20 cellular contexts compared by ENCODE assay signal in the genomic region with DNA sequence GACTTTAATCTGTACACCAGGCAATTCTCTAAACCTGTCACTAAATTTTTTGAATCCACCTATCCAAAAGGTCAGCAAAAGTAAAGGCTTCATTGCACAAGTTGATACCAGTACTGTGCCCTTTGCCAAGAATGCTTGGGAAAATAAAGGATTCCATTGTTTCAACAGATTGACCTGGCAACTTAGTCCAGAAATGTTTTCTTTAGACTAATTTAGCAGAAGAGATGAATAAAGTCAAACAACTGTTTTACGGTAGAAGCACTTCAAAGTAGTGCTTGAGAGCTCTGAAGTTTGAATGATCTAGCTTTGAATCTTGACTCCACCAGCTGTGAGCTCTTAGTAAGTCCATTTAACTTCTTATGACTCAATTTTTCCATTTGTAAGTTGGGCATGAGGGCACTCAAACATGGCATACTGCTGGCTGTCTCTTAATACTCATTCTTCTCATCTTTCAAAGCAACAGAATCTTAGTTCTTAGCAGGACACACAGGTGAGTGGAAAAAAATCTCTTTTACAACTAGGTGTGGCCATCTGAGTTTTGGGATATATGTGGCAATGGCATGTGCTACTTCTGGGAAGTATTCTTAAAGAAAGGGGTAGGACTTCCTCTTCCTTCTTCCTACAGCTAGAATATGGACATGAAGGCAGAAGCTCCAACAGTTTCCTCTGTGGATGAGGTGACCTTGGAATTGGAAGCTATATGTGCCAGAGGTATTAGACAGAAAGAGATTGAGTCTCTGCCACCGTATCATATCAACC. TPM values are rescaled to one million over a fixed set of nuclear protein-coding genes. Genes with fewer than 3 reads are reported as not detected.
DNase-seq lines count a peak whose midpoint lies in the region; ATAC-seq and TF ChIP-seq lines count a peak whose summit lies in the region.
"Had no signal": no experiment of that assay in that cellular context is flagged by ENCODE, and none has a peak within 500 bp of the region (broad histone marks: within the 10 kb centered on the region; RNA-seq: fewer than 3 reads in every experiment).

No MANE protein-coding gene starts in this region.

- H3K18ac ChIP-seq in mesenchymal stem cell (ENCODE audit: low read depth in 1 of 2, low read length in 2 of 2) = no peak overlapping the region

- H3K4me2 ChIP-seq in mesenchymal stem cell (ENCODE audit: low read length, poor library complexity, severe bottlenecking) = no peak overlapping the region

- no peak overlapping the region for H2BK5ac ChIP-seq in mesenchymal stem cell (ENCODE audit: low read depth, low read length, poor library complexity, severe bottlenecking)

- peak; percentile 31; the same call in 2 of the 3 replicates for ATAC-seq in RWPE2 (ENCODE audit: low read depth)
- ATAC-seq: naive thymus-derived CD8-positive, alpha-beta T cell had no signal

- H3K27me3 Mint-ChIP-seq in HFFc6 (ENCODE audit: insufficient read depth) = peaks cover 17% of the 10 kb centered on the region
- H3K27me3 Mint-ChIP-seq: dendritic cell treated with granulocyte-macrophage colony-stimulating factor and Interleukin-4, amounts not matched to agents 40 ng/mL and 50 ng/mL, for 4 days had no signal

- no peaks in the 10 kb centered on the region for H3K4me1 Mint-ChIP-seq in HFFc6 (ENCODE audit: low read depth)

- no peak overlapping the region for H4K8ac ChIP-seq in mesenchymal stem cell (ENCODE audit: low read length)

- no peak overlapping the region for H2AK5ac ChIP-seq in mesenchymal stem cell (ENCODE audit: low read length, severe bottlenecking)

- H3K9ac ChIP-seq in mesenchymal stem cell (ENCODE audit: low read length) = no peak overlapping the region

- H3K4me1 ChIP-seq in RWPE2 (ENCODE audit: insufficient read depth, poor library complexity, severe bottlenecking) (peaks cover 15% of the 10 kb centered on the region), esophagus (ENCODE audit: control insufficient read depth in 2 of 2, insufficient read depth in 2 of 2, low read length in 1 of 2) (no peaks in the 10 kb centered on the region), mesenchymal stem cell (ENCODE audit: control insufficient read depth, insufficient read depth, low read depth, low read length) (no peaks in the 10 kb centered on the region)
- H3K4me1 ChIP-seq: ascending aorta had no signal

- H3K23ac ChIP-seq in mesenchymal stem cell (ENCODE audit: low read length in 2 of 2) = no peak overlapping the region

- H2BK15ac ChIP-seq in mesenchymal stem cell (ENCODE audit: low read depth, poor library complexity, severe bottlenecking) = no peak overlapping the region

- H2BK12ac ChIP-seq in mesenchymal stem cell (ENCODE audit: low read length in 2 of 2) = no peak overlapping the region

- no peaks in the 10 kb centered on the region for H3K36me3 ChIP-seq in RWPE2 (ENCODE audit: low read depth)
- no peaks in the 10 kb centered on the region for H3K36me3 ChIP-seq in esophagus (ENCODE audit: control insufficient read depth in 2 of 2, insufficient read depth in 2 of 2, low read length in 1 of 2)
- H3K36me3 ChIP-seq in mesenchymal stem cell (ENCODE audit: control insufficient read depth in 1 of 2, insufficient read depth in 2 of 2, low read depth in 1 of 2, low read length in 2 of 2) = no peaks in the 10 kb centered on the region
- H3K36me3 ChIP-seq: ascending aorta had no signal

- no peak overlapping the region for H2AFZ ChIP-seq in mesenchymal stem cell (ENCODE audit: low read depth, low read length)

- no peak overlapping the region for H2BK120ac ChIP-seq in mesenchymal stem cell (ENCODE audit: low read depth, low read length)

- no peak overlapping the region for H4K91ac ChIP-seq in mesenchymal stem cell (ENCODE audit: low read length)

- H3K27me3 ChIP-seq in RWPE2 (ENCODE audit: insufficient read depth, poor library complexity, severe bottlenecking) (no peaks in the 10 kb centered on the region), esophagus (ENCODE audit: control insufficient read depth in 1 of 2, insufficient read depth in 2 of 2, low read length in 2 of 2) (no peaks in the 10 kb centered on the region), mesenchymal stem cell (ENCODE audit: control insufficient read depth in 1 of 2, insufficient read depth in 1 of 2, low read length in 2 of 2) (no peaks in the 10 kb centered on the region)
- H3K27me3 ChIP-seq: ascending aorta had no signal

- H3K9me3 ChIP-seq in RWPE2 (ENCODE audit: severe bottlenecking) (no peaks in the 10 kb centered on the region), esophagus (ENCODE audit: control insufficient read depth in 2 of 2, insufficient read depth in 1 of 2, low read depth in 1 of 2, low read length in 1 of 2) (no peaks in the 10 kb centered on the region), mesenchymal stem cell (ENCODE audit: control insufficient read depth, low read length) (no peaks in the 10 kb centered on the region)
- H3K9me3 ChIP-seq: ascending aorta had no signal

- TF ChIP-seq CTCF in RWPE2 (IDR thresholded peaks at IDR 0.05; ENCODE audit: poor library complexity, severe bottlenecking) (no peak), HFFc6 (IDR thresholded peaks at IDR 0.05) (no peak)

- H3K14ac ChIP-seq in mesenchymal stem cell (ENCODE audit: low read length in 2 of 2) = no peak overlapping the region

- H3K4ac ChIP-seq in mesenchymal stem cell (ENCODE audit: low read depth in 1 of 2, low read length in 2 of 2) = no peak overlapping the region

- no peak overlapping the region for H3K4me3 Mint-ChIP-seq in HFFc6
- H3K4me3 Mint-ChIP-seq: CD4-positive, alpha-beta T cell; dendritic cell treated with granulocyte-macrophage colony-stimulating factor and Interleukin-4, amounts not matched to agents 40 ng/mL and 50 ng/mL, for 4 days; naive thymus-derived CD8-positive, alpha-beta T cell; stimulated activated naive CD8-positive, alpha-beta T cell treated with anti-CD3 and anti-CD28 coated beads, Interleukin-15, Interleukin-2, amounts not matched to agents 100 ng/mL and 50 ng/mL, for 24 hours had no signal

- peak; percentile 77 for DNase-seq in COLO829 (ENCODE audit: low spot score)
- no peak for DNase-seq in RWPE2 (ENCODE audit: low spot score)
- DNase-seq in mesenchymal stem cell = peak; percentile 27
- no peak for DNase-seq in T-helper 1 cell
- no peak for DNase-seq in GDM1 (lab: John Stamatoyannopoulos, UW)
- DNase-seq in medulla oblongata (ENCODE audit: extremely low spot score) = no peak
- DNase-seq in HFFc6 = no peak
- DNase-seq: ACHN; activated CD4-positive, alpha-beta T cell treated with anti-CD3 and anti-CD28 coated beads for 1 hour; CD4-positive, alpha-beta T cell; EL; hypothalamus; naive thymus-derived CD8-positive, alpha-beta T cell; NCI-H1436 treated with DMSO at 0.1 percent for 48 hours; NCI-H226; stimulated activated CD4-positive, alpha-beta T cell treated with anti-CD3 and anti-CD28 coated beads, Interleukin-15, amount 100 ng/mL, for 24 hours had no signal

- no peaks in the 10 kb centered on the region for H3K36me3 Mint-ChIP-seq in HFFc6 (ENCODE audit: low read depth)
- H3K36me3 Mint-ChIP-seq: naive thymus-derived CD8-positive, alpha-beta T cell had no signal

- no peak overlapping the region for H3K27ac Mint-ChIP-seq in HFFc6
- H3K27ac Mint-ChIP-seq: CD4-positive, alpha-beta T cell; dendritic cell treated with granulocyte-macrophage colony-stimulating factor and Interleukin-4, amounts not matched to agents 40 ng/mL and 50 ng/mL, for 4 days; stimulated activated naive CD8-positive, alpha-beta T cell treated with anti-CD3 and anti-CD28 coated beads, Interleukin-15, Interleukin-2, amounts not matched to agents 100 ng/mL and 50 ng/mL, for 24 hours had no signal

- WGBS in esophagus, 2 donors = 48 to 52% methylated on average over 2 of the region's 2 CpGs
- 83% methylated on average over 2 of the region's 2 CpGs for WGBS in mesenchymal stem cell

- H3K4me3 ChIP-seq in RWPE2 (ENCODE audit: severe bottlenecking) = no peak overlapping the region
- no peak overlapping the region for H3K4me3 ChIP-seq in esophagus (ENCODE audit: low read depth in 1 of 2, low read length in 2 of 2)
- no peak overlapping the region for H3K4me3 ChIP-seq in mesenchymal stem cell (ENCODE audit: insufficient read depth in 1 of 2, low read depth in 1 of 2, low read length in 2 of 2)
- H3K4me3 ChIP-seq: ascending aorta had no signal

- H3K9me3 Mint-ChIP-seq in HFFc6 = no peaks in the 10 kb centered on the region
- H3K9me3 Mint-ChIP-seq: CD4-positive, alpha-beta T cell; dendritic cell treated with granulocyte-macrophage colony-stimulating factor and Interleukin-4, amounts not matched to agents 40 ng/mL and 50 ng/mL, for 4 days; naive thymus-derived CD8-positive, alpha-beta T cell; stimulated activated naive CD8-positive, alpha-beta T cell treated with anti-CD3 and anti-CD28 coated beads, Interleukin-15, Interleukin-2, amounts not matched to agents 100 ng/mL and 50 ng/mL, for 24 hours had no signal

- H3K27ac ChIP-seq in RWPE2 (ENCODE audit: poor library complexity, severe bottlenecking) = peak overlapping the region; percentile 5
- peak overlapping the region; percentile 22 to 77 for H3K27ac ChIP-seq in esophagus (ENCODE audit: low read depth in 2 of 2, low read length in 1 of 2)
- no peak overlapping the region for H3K27ac ChIP-seq in mesenchymal stem cell (ENCODE audit: low read length, poor library complexity, severe bottlenecking)
- H3K27ac ChIP-seq: ascending aorta had no signal

- H3K79me1 ChIP-seq in mesenchymal stem cell (replicated peaks; ENCODE audit: low read length, poor library complexity, severe bottlenecking) = no peaks in the 10 kb centered on the region

RNA-seq across cellular contexts. Expression of a gene that starts 55.9 kb away (rescaled TPM):
- polyA plus RNA-seq in esophagus = 10 to 100 TPM; 16.0 to 30.9 TPM
- polyA plus RNA-seq in mesenchymal stem cell (2013, experiment 1 of 2) = 80.4 TPM
- 82.9 TPM for polyA plus RNA-seq in mesenchymal stem cell (2013, experiment 2 of 2)
- 100 to 1,000 TPM in 3 of 6 experiments, 10 to 100 TPM in 3; 86.1 to 109 (median 98.0) TPM for total RNA-seq in HFFc6 (2021; fragmentation: NEBNext Ultra II Directional; extraction: Animal tissue kit (Norgen Biotek cat#: 25700))

Comparison
In these comparisons a context has a peak if more than half of its experiments do, and no peak if none do; other contexts are left out.
1. DNase-seq: peak in COLO829 (single experiment) and mesenchymal stem cell (single experiment); none in RWPE2 (single experiment), T-helper 1 cell (0 of 5), GDM1 (single experiment), medulla oblongata (single experiment) and HFFc6 (single experiment).